Comparison of ENCODE assay signal across 10 cellular contexts in the genomic region with DNA sequence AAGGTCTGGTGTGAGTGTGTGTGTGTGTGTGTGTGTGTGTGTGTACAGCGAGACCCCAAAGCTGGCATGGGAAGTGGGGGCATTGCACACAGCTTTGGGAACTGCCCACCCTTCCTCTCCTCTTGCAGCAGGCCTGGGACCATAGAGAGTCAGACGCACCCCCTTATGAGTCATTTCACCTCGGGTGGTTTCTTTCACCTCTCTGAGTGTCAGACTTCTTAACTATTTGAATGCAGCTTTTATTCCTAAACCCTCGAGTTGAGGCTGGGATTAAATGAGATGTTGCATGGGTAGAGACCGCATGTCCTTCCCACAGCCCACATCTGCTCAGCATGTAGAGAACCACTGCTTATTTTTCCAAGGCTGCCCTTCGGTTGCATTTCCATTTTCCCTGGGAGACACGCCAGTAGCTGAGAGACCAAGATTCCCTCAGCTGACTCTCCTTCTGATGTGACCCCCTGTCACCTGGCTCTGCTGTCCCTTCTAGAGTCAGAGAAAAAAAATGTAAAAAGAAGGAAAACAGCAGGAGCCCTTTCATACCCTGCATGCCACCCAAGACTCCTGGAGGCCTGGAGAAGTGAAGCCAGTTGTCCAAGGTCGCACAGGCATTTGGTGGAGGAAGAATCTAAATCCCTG.
DNase-seq lines count a peak whose midpoint lies in the region; ATAC-seq and TF ChIP-seq lines count a peak whose summit lies in the region.
"Had no signal": no experiment of that assay in that cellular context is flagged by ENCODE, and none has a peak within 500 bp of the region (broad histone marks: within the 10 kb centered on the region; RNA-seq: fewer than 3 reads in every experiment).

No MANE protein-coding gene starts in this region.

- H4K20me1 ChIP-seq in HCT116 (ENCODE audit: insufficient read depth): no peaks in the 10 kb centered on the region

- H2AFZ ChIP-seq in HCT116 (ENCODE audit: low read depth, low read length, poor library complexity, severe bottlenecking): no peak overlapping the region

- no peak for TF ChIP-seq RAD21 in HCT116 (IDR thresholded peaks at IDR 0.05; ENCODE audit: low read depth)

- H3K79me2 ChIP-seq in HCT116 (ENCODE audit: insufficient read depth, low read length): no peaks in the 10 kb centered on the region

- peaks cover 13% of the 10 kb centered on the region for H3K27me3 Mint-ChIP-seq in nephron progenitor cell (ENCODE audit: low read depth, poor library complexity)

- no peaks in the 10 kb centered on the region for H3K9me3 ChIP-seq in HCT116 (ENCODE audit: control insufficient read depth in 1 of 2, insufficient read depth in 1 of 2, low read depth in 1 of 2, low read length in 2 of 2)

- peaks cover 66% of the 10 kb centered on the region for H3K4me1 Mint-ChIP-seq in nephron progenitor cell

- no peak overlapping the region for H3K9ac ChIP-seq in HCT116 (ENCODE audit: low read length)

- TF ChIP-seq CTCF in GM10266 (IDR thresholded peaks at IDR 0.05; ENCODE audit: control insufficient read depth, insufficient read depth, low read depth, missing control alignments) (no peak), HCT116 (IDR thresholded peaks at IDR 0.05 in 2 of 3, conservative IDR thresholded peaks at IDR 0.05 in 1 of 3; ENCODE audit: borderline replicate concordance in 1 of 3, insufficient read depth in 1 of 3, low read depth in 2 of 3, low read length in 2 of 3) (no peak), nephron progenitor cell (IDR thresholded peaks at IDR 0.05) (no peak)

- H3K4me2 ChIP-seq in HCT116 (ENCODE audit: low read length): peak overlapping the region; percentile 21; the same call in 1 of the 2 replicates

- intact Hi-C loops in HCT116 (cut with micrococcal nuclease): no loop called here

- no peaks in the 10 kb centered on the region for H3K27me3 ChIP-seq in HCT116 (ENCODE audit: insufficient read depth, low read length)

- TF ChIP-seq POLR2A in HCT116 (IDR thresholded peaks at IDR 0.05; ENCODE audit: borderline replicate concordance, extremely low read depth, insufficient read depth, insufficient read length): no peak

- no peaks in the 10 kb centered on the region for H3K9me2 ChIP-seq in HCT116 (ENCODE audit: insufficient read depth)

- no peak overlapping the region for H3K4me3 ChIP-seq in HCT116 (replicated peaks in 1 of 2; ENCODE audit: low read depth in 1 of 2, low read length in 2 of 2)
- H3K4me3 ChIP-seq: coronary artery had no signal

- POLR2A ChIA-PET in HCT116 (lab: Charles Lee): no interaction called here

- RAD21 ChIA-PET in HCT116 (lab: Charles Lee; ENCODE audit: low non-redundant PET in 1 of 2, low total read pairs in 2 of 2, uncharacterized antibody in 2 of 2, unreplicated experiment in 2 of 2): no interaction called here

- DNase-seq in GM10266 (ENCODE audit: extremely low spot score): peak; percentile 51
- DNase-seq in HCT116 (ENCODE audit: low read depth, low spot score): no peak
- DNase-seq in nephron progenitor cell: no peak
- no peak for DNase-seq in NK-92 treated with Interleukin-12 subunit alpha and Interleukin-12 subunit beta, amount 100 ng/mL, for 24 hours (lab: John Stamatoyannopoulos, UW)
- no peak for DNase-seq in DMS153 (lab: John Stamatoyannopoulos, UW)
- no peak for DNase-seq in NAMALWA (ENCODE audit: low spot score)

- no peaks in the 10 kb centered on the region for H3K36me3 ChIP-seq in HCT116 (ENCODE audit: control insufficient read depth in 1 of 2, insufficient read depth in 2 of 2, low read length in 2 of 2)

- CTCF ChIA-PET in HCT116 (lab: Charles Lee): no interaction called here

- no peaks in the 10 kb centered on the region for H3K9me3 Mint-ChIP-seq in nephron progenitor cell
- H3K9me3 Mint-ChIP-seq: T-helper 2 cell treated with Interferon-gamma antibody and Interleukin-4, amounts not matched to agents 5 μg/mL and 100 μg/mL, for 36 hours had no signal

- H3K27ac ChIP-seq in HCT116 (ENCODE audit: low read depth, low read length): no peak overlapping the region

- H3K36me3 Mint-ChIP-seq in nephron progenitor cell (ENCODE audit: low read depth): no peaks in the 10 kb centered on the region

- BruUV-seq in HCT116 (replicated peaks; lab: Mats Ljungman, UMichigan): no TSS peak

- H3K4me1 ChIP-seq in HCT116 (ENCODE audit: control insufficient read depth in 1 of 2, insufficient read depth in 2 of 2, low read length in 2 of 2): peaks cover 7 to 20% of the 10 kb centered on the region in 2 experiments; a peak in 3 of 4 replicates

- ATAC-seq in HCT116 (no peak), SK-N-SH treated with all-trans-retinoic acid at 6 μM for 48 hours (0 out of 3 replicates have a peak, but pooled peaks have one; percentile 5), GM19023 (IDR thresholded peaks at IDR 0.05; ENCODE audit: unreplicated experiment) (no peak)

- H3K4me3 Mint-ChIP-seq in nephron progenitor cell: no peak overlapping the region
- H3K4me3 Mint-ChIP-seq: T-helper 2 cell treated with Interferon-gamma antibody and Interleukin-4, amounts not matched to agents 5 μg/mL and 100 μg/mL, for 36 hours had no signal

- peak overlapping the region; percentile 58 for H3K27ac Mint-ChIP-seq in nephron progenitor cell
- H3K27ac Mint-ChIP-seq: T-helper 2 cell treated with Interferon-gamma antibody and Interleukin-4, amounts not matched to agents 5 μg/mL and 100 μg/mL, for 36 hours had no signal

TF ChIP-seq in HCT116, 20 proteins besides CTCF, POLR2A, EP300 and RAD21 (continues in another document):
- TF ChIP-seq, protein P1, sequence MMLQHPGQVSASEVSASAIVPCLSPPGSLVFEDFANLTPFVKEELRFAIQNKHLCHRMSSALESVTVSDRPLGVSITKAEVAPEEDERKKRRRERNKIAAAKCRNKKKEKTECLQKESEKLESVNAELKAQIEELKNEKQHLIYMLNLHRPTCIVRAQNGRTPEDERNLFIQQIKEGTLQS (IDR thresholded peaks at IDR 0.05): no peak
- no peak for TF ChIP-seq SIN3A (IDR thresholded peaks at IDR 0.05; ENCODE audit: low read depth)
- no peak for TF ChIP-seq JUND (IDR thresholded peaks at IDR 0.05)
- TF ChIP-seq ZNF274 (IDR thresholded peaks at IDR 0.05; ENCODE audit: low read depth, low read length): no peak
- TF ChIP-seq, protein P2, sequence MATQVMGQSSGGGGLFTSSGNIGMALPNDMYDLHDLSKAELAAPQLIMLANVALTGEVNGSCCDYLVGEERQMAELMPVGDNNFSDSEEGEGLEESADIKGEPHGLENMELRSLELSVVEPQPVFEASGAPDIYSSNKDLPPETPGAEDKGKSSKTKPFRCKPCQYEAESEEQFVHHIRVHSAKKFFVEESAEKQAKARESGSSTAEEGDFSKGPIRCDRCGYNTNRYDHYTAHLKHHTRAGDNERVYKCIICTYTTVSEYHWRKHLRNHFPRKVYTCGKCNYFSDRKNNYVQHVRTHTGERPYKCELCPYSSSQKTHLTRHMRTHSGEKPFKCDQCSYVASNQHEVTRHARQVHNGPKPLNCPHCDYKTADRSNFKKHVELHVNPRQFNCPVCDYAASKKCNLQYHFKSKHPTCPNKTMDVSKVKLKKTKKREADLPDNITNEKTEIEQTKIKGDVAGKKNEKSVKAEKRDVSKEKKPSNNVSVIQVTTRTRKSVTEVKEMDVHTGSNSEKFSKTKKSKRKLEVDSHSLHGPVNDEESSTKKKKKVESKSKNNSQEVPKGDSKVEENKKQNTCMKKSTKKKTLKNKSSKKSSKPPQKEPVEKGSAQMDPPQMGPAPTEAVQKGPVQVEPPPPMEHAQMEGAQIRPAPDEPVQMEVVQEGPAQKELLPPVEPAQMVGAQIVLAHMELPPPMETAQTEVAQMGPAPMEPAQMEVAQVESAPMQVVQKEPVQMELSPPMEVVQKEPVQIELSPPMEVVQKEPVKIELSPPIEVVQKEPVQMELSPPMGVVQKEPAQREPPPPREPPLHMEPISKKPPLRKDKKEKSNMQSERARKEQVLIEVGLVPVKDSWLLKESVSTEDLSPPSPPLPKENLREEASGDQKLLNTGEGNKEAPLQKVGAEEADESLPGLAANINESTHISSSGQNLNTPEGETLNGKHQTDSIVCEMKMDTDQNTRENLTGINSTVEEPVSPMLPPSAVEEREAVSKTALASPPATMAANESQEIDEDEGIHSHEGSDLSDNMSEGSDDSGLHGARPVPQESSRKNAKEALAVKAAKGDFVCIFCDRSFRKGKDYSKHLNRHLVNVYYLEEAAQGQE (IDR thresholded peaks at IDR 0.05; ENCODE audit: low read depth): no peak
- TF ChIP-seq CEBPB (IDR thresholded peaks at IDR 0.05; ENCODE audit: low read depth): no peak

TF ChIP-seq in SK-N-SH treated with all-trans-retinoic acid at 6 μM for 48 hours, 23 proteins besides CTCF, POLR2A, EP300 and RAD21 (continues in another document):
- no peak for TF ChIP-seq ISL1 (CRISPR knock-in tag; IDR thresholded peaks at IDR 0.05)
- TF ChIP-seq ZFP30 (CRISPR knock-in tag; IDR thresholded peaks at IDR 0.05): no peak
- TF ChIP-seq ARNTL (CRISPR knock-in tag; IDR thresholded peaks at IDR 0.05; ENCODE audit: borderline replicate concordance, low read depth): no peak
- TF ChIP-seq TCF4 (CRISPR knock-in tag; IDR thresholded peaks at IDR 0.05; ENCODE audit: borderline replicate concordance): no peak
- TF ChIP-seq CSDC2 (CRISPR knock-in tag; IDR thresholded peaks at IDR 0.05): no peak
- TF ChIP-seq, protein P3, sequence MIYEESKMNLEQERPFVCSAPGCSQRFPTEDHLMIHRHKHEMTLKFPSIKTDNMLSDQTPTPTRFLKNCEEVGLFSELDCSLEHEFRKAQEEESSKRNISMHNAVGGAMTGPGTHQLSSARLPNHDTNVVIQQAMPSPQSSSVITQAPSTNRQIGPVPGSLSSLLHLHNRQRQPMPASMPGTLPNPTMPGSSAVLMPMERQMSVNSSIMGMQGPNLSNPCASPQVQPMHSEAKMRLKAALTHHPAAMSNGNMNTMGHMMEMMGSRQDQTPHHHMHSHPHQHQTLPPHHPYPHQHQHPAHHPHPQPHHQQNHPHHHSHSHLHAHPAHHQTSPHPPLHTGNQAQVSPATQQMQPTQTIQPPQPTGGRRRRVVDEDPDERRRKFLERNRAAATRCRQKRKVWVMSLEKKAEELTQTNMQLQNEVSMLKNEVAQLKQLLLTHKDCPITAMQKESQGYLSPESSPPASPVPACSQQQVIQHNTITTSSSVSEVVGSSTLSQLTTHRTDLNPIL (CRISPR knock-in tag; IDR thresholded peaks at IDR 0.05; ENCODE audit: low read depth): no peak
- TF ChIP-seq SNAI2 (CRISPR knock-in tag; IDR thresholded peaks at IDR 0.05): no peak
